In genomic region chr5:172165465-172165864, GRCh38 we compare ENCODE assay signal across 15 cellular contexts. TPM values are rescaled to one million over a fixed set of nuclear protein-coding genes. Genes with fewer than 3 reads are reported as not detected.
DNase-seq lines count a peak whose midpoint lies in the region; ATAC-seq lines count a peak whose summit lies in the region.
"Had no signal": no experiment of that assay in that cellular context is flagged by ENCODE, and none has a peak within 500 bp of the region (broad histone marks: within the 10 kb centered on the region; RNA-seq: fewer than 3 reads in every experiment).

No MANE protein-coding gene starts in this region.

- H3K4me1 Mint-ChIP-seq in activated T-cell treated with anti-CD3 and anti-CD28 coated beads, Interleukin-2, amount 50 U/mL, for 24 hours (ENCODE audit: low read depth), result peaks cover 84% of the 10 kb centered on the region
- peaks cover 82% of the 10 kb centered on the region for H3K4me1 Mint-ChIP-seq in activated T-cell treated with anti-CD3 and anti-CD28 coated beads, Interleukin-2, amount 50 U/mL, for 4 hours (ENCODE audit: low read depth)
- H3K4me1 Mint-ChIP-seq in activated naive CD8-positive, alpha-beta T cell treated with anti-CD3 and anti-CD28 coated beads, Interleukin-2, amount 50 U/mL, for 24 hours, result peaks cover 78% of the 10 kb centered on the region
- H3K4me1 Mint-ChIP-seq in stimulated activated naive CD8-positive, alpha-beta T cell treated with anti-CD3 and anti-CD28 coated beads, Interleukin-15, amount 100 ng/mL, for 72 hours, result peaks cover 88% of the 10 kb centered on the region

- no peak for DNase-seq in activated T-cell treated with anti-CD3 and anti-CD28 coated beads, Interleukin-2, amount 50 U/mL, for 24 hours
- DNase-seq in activated T-cell treated with anti-CD3 and anti-CD28 coated beads, Interleukin-2, amount 50 U/mL, for 4 hours, result no peak
- no peak for DNase-seq in activated naive CD8-positive, alpha-beta T cell treated with anti-CD3 and anti-CD28 coated beads, Interleukin-2, amount 50 U/mL, for 24 hours
- DNase-seq in stimulated activated naive CD8-positive, alpha-beta T cell treated with anti-CD3 and anti-CD28 coated beads, Interleukin-15, amount 100 ng/mL, for 72 hours, result no peak
- DNase-seq in AG08395 (ENCODE audit: low spot score) (no peak), NCI-H1092 treated with DMSO at 0.1 percent for 48 hours (lab: John Stamatoyannopoulos, UW) (no peak)
- no peak for DNase-seq in activated CD4-positive, alpha-beta T cell treated with anti-CD3 and anti-CD28 coated beads, Interleukin-2, amount 50 U/mL, for 4 hours
- DNase-seq: EL, NCI-H1105 treated with DMSO at 0.1 percent for 48 hours, NCI-H524 treated with DMSO at 0.1 percent for 48 hours, trophoblast cell had no signal

- no peaks in the 10 kb centered on the region for H3K9me3 Mint-ChIP-seq in activated T-cell treated with anti-CD3 and anti-CD28 coated beads, Interleukin-2, amount 50 U/mL, for 24 hours
- H3K9me3 Mint-ChIP-seq in activated T-cell treated with anti-CD3 and anti-CD28 coated beads, Interleukin-2, amount 50 U/mL, for 4 hours, result no peaks in the 10 kb centered on the region
- H3K9me3 Mint-ChIP-seq in activated naive CD8-positive, alpha-beta T cell treated with anti-CD3 and anti-CD28 coated beads, Interleukin-2, amount 50 U/mL, for 24 hours, result no peaks in the 10 kb centered on the region
- no peaks in the 10 kb centered on the region for H3K9me3 Mint-ChIP-seq in stimulated activated naive CD8-positive, alpha-beta T cell treated with anti-CD3 and anti-CD28 coated beads, Interleukin-15, amount 100 ng/mL, for 72 hours

- no peaks in the 10 kb centered on the region for H3K27me3 Mint-ChIP-seq in activated T-cell treated with anti-CD3 and anti-CD28 coated beads, Interleukin-2, amount 50 U/mL, for 24 hours
- no peaks in the 10 kb centered on the region for H3K27me3 Mint-ChIP-seq in activated T-cell treated with anti-CD3 and anti-CD28 coated beads, Interleukin-2, amount 50 U/mL, for 4 hours (ENCODE audit: low read depth)
- H3K27me3 Mint-ChIP-seq in activated naive CD8-positive, alpha-beta T cell treated with anti-CD3 and anti-CD28 coated beads, Interleukin-2, amount 50 U/mL, for 24 hours, result no peaks in the 10 kb centered on the region
- H3K27me3 Mint-ChIP-seq in stimulated activated naive CD8-positive, alpha-beta T cell treated with anti-CD3 and anti-CD28 coated beads, Interleukin-15, amount 100 ng/mL, for 72 hours, result no peaks in the 10 kb centered on the region

- H3K36me3 Mint-ChIP-seq in activated T-cell treated with anti-CD3 and anti-CD28 coated beads, Interleukin-2, amount 50 U/mL, for 24 hours (ENCODE audit: low read depth), result peaks cover 59% of the 10 kb centered on the region
- H3K36me3 Mint-ChIP-seq in activated T-cell treated with anti-CD3 and anti-CD28 coated beads, Interleukin-2, amount 50 U/mL, for 4 hours (ENCODE audit: insufficient read depth), result peaks cover 14% of the 10 kb centered on the region
- H3K36me3 Mint-ChIP-seq in activated naive CD8-positive, alpha-beta T cell treated with anti-CD3 and anti-CD28 coated beads, Interleukin-2, amount 50 U/mL, for 24 hours (ENCODE audit: low read depth), result peaks cover 27% of the 10 kb centered on the region

- H3K4me3 Mint-ChIP-seq in activated T-cell treated with anti-CD3 and anti-CD28 coated beads, Interleukin-2, amount 50 U/mL, for 24 hours, result no peak overlapping the region
- H3K4me3 Mint-ChIP-seq in activated T-cell treated with anti-CD3 and anti-CD28 coated beads, Interleukin-2, amount 50 U/mL, for 4 hours, result no peak overlapping the region
- H3K4me3 Mint-ChIP-seq in activated naive CD8-positive, alpha-beta T cell treated with anti-CD3 and anti-CD28 coated beads, Interleukin-2, amount 50 U/mL, for 24 hours, result no peak overlapping the region
- no peak overlapping the region for H3K4me3 Mint-ChIP-seq in stimulated activated naive CD8-positive, alpha-beta T cell treated with anti-CD3 and anti-CD28 coated beads, Interleukin-15, amount 100 ng/mL, for 72 hours

- ATAC-seq in activated T-cell treated with anti-CD3 and anti-CD28 coated beads, Interleukin-2, amount 50 U/mL, for 4 hours, result no peak
- ATAC-seq in HG02759 (IDR thresholded peaks at IDR 0.05; ENCODE audit: unreplicated experiment), result peak; percentile 89
- ATAC-seq in activated naive CD8-positive, alpha-beta T cell treated with anti-CD3 and anti-CD28 coated beads, Interleukin-2, amount 50 U/mL, for 24 hours, result peak; percentile 38
- ATAC-seq in stimulated activated naive CD8-positive, alpha-beta T cell treated with anti-CD3 and anti-CD28 coated beads, Interleukin-15, amount 100 ng/mL, for 72 hours, result peak; percentile 25
- ATAC-seq: A549, HCT116 had no signal

- H3K27ac Mint-ChIP-seq in activated T-cell treated with anti-CD3 and anti-CD28 coated beads, Interleukin-2, amount 50 U/mL, for 24 hours, result peak overlapping the region; percentile 84
- H3K27ac Mint-ChIP-seq in activated naive CD8-positive, alpha-beta T cell treated with anti-CD3 and anti-CD28 coated beads, Interleukin-2, amount 50 U/mL, for 24 hours, result no peak overlapping the region
- H3K27ac Mint-ChIP-seq in stimulated activated naive CD8-positive, alpha-beta T cell treated with anti-CD3 and anti-CD28 coated beads, Interleukin-15, amount 100 ng/mL, for 72 hours, result peak overlapping the region; percentile 21 to 59

RNA-seq across cellular contexts. Expression of gene STK10, which starts 22.6 kb away (rescaled TPM):
- total RNA-seq in activated T-cell treated with anti-CD3 and anti-CD28 coated beads, Interleukin-2, amount 50 U/mL, for 4 hours, result 10 to 100 TPM; 62.1 to 79.0 (median 72.6) TPM

RNA-seq across cellular contexts. Expression of gene EFCAB9, which starts 28.5 kb away (rescaled TPM):
- not detected for total RNA-seq in activated T-cell treated with anti-CD3 and anti-CD28 coated beads, Interleukin-2, amount 50 U/mL, for 4 hours
- total RNA-seq: epithelial cell of proximal tubule had no signal

Comparison
In these comparisons a context has a peak if more than half of its experiments do, and no peak if none do; other contexts are left out.
1. ATAC-seq: peak in HG02759 (single experiment), activated naive CD8-positive, alpha-beta T cell treated with anti-CD3 and anti-CD28 coated beads, Interleukin-2, amount 50 U/mL, for 24 hours (single experiment) and stimulated activated naive CD8-positive, alpha-beta T cell treated with anti-CD3 and anti-CD28 coated beads, Interleukin-15, amount 100 ng/mL, for 72 hours (single experiment); none in activated T-cell treated with anti-CD3 and anti-CD28 coated beads, Interleukin-2, amount 50 U/mL, for 4 hours (0 of 2).